In the genomic region with DNA sequence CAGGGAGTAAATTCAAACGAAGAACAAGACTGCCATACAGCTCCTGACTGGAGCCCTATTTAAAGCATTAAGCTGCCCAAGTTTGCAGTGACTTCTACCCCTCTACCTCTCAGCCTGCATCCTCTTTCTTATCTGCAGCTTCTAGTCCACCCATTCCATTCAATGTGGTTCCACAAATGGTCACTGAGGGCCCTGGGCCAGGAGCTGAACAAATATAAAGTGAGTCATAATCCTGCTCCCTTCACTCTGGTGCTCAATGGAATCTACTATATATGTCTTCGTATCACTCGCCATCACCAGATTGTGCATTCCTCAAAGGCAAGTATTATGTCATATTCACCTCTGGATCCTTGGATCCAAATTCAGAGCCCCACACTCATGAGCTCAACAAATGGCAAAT, we compare ENCODE assay signal across 20 cellular contexts.
DNase-seq lines count a peak whose midpoint lies in the region; TF ChIP-seq lines count a peak whose summit lies in the region.
"Had no signal": no experiment of that assay in that cellular context is flagged by ENCODE, and none has a peak within 500 bp of the region (broad histone marks: within the 10 kb centered on the region; RNA-seq: fewer than 3 reads in every experiment).

No MANE protein-coding gene starts in this region.

- H3K9ac ChIP-seq in adipocyte (ENCODE audit: low read length) = no peak overlapping the region

- H3K27me3 ChIP-seq in adipocyte (replicated peaks; ENCODE audit: control insufficient read depth, insufficient read depth, low read length) = no peaks in the 10 kb centered on the region
- H3K27me3 ChIP-seq: BE2C, SJCRH30 had no signal

- H3K36me3 ChIP-seq in adipocyte (ENCODE audit: control insufficient read depth, insufficient read depth, low read length, severe bottlenecking) = no peaks in the 10 kb centered on the region
- H3K36me3 ChIP-seq: BE2C, HAP-1, SJCRH30 had no signal

- H3K4me1 ChIP-seq in adipocyte (ENCODE audit: control insufficient read depth, insufficient read depth, low read length) = no peaks in the 10 kb centered on the region
- H3K4me1 ChIP-seq: BE2C, HAP-1, SJCRH30 had no signal

- TF ChIP-seq CTCF in cardiac fibroblast (IDR thresholded peaks at IDR 0.05; ENCODE audit: low read depth, low read length) = no peak

- DNase-seq in EH (ENCODE audit: low read depth) (peak; percentile 2), adipocyte (ENCODE audit: low read depth) (peak; percentile 5), cardiac fibroblast (ENCODE audit: low read depth in 2 of 2) (peak; percentile 8 to 46), kidney tubule cell (ENCODE audit: low spot score) (peak; percentile 8), NCI-H524 treated with DMSO at 0.1 percent for 48 hours (lab: John Stamatoyannopoulos, UW) (no peak), CD1c-positive myeloid dendritic cell (ENCODE audit: extremely low spot score) (no peak), superior temporal gyrus (ENCODE audit: extremely low spot score) (no peak), NCI-H1092 treated with DMSO at 0.1 percent for 48 hours (lab: John Stamatoyannopoulos, UW) (no peak)
- DNase-seq: BE2C; CD4-positive, CD25-positive, alpha-beta regulatory T cell; DMS79 treated with DMSO at 0.1 percent for 48 hours; MM.1S; NCI-H1048; NCI-H2029; NCI-H2227 treated with DMSO at 0.1 percent for 48 hours; NCI-H510A; NCI-H748 treated with DMSO at 0.1 percent for 48 hours; SJCRH30 had no signal

- H3K4me3 ChIP-seq in adipocyte (ENCODE audit: low read length) (no peak overlapping the region), cardiac fibroblast (replicated peaks in 1 of 2; ENCODE audit: low read depth in 2 of 2, low read length in 2 of 2) (no peak overlapping the region)
- H3K4me3 ChIP-seq: HAP-1, K562, SJCRH30 had no signal

- H3K9me3 ChIP-seq in adipocyte (ENCODE audit: control insufficient read depth, low read length) = no peaks in the 10 kb centered on the region
- H3K9me3 ChIP-seq: BE2C, HAP-1, SJCRH30 had no signal

Comparison
In these comparisons a context has a peak if more than half of its experiments do, and no peak if none do; other contexts are left out.
1. DNase-seq: peak in EH (single experiment), adipocyte (single experiment), cardiac fibroblast (2 of 2) and kidney tubule cell (single experiment); none in NCI-H524 treated with DMSO at 0.1 percent for 48 hours (single experiment), CD1c-positive myeloid dendritic cell (single experiment), superior temporal gyrus (single experiment) and NCI-H1092 treated with DMSO at 0.1 percent for 48 hours (single experiment).